ENCODE assay signal across 11 cellular contexts in genomic region chr1:198121058-198121829, GRCh38. TPM values are rescaled to one million over a fixed set of nuclear protein-coding genes. Genes with fewer than 3 reads are reported as not detected.
DNase-seq lines count a peak whose midpoint lies in the region; TF ChIP-seq lines count a peak whose summit lies in the region.
"Had no signal": no experiment of that assay in that cellular context is flagged by ENCODE, and none has a peak within 500 bp of the region (broad histone marks: within the 10 kb centered on the region; RNA-seq: fewer than 3 reads in every experiment).

No MANE protein-coding gene starts in this region.

- no peak overlapping the region for H2AFZ ChIP-seq in mesenchymal stem cell (ENCODE audit: low read depth, low read length)

- H2BK120ac ChIP-seq in mesenchymal stem cell (ENCODE audit: low read depth, low read length), result no peak overlapping the region

- no peaks in the 10 kb centered on the region for H3K27me3 ChIP-seq in BJ (ENCODE audit: control insufficient read depth, insufficient read depth, low read length)
- H3K27me3 ChIP-seq in mesenchymal stem cell (ENCODE audit: control insufficient read depth in 1 of 2, insufficient read depth in 1 of 2, low read length in 2 of 2), result no peaks in the 10 kb centered on the region

- H3K23ac ChIP-seq in mesenchymal stem cell (ENCODE audit: low read length in 2 of 2), result no peak overlapping the region

- peak overlapping the region; percentile 6 to 78 for H2BK12ac ChIP-seq in mesenchymal stem cell (ENCODE audit: low read length in 2 of 2)

- H3K4me2 ChIP-seq in mesenchymal stem cell (ENCODE audit: low read length, poor library complexity, severe bottlenecking), result no peak overlapping the region

- no peaks in the 10 kb centered on the region for H3K79me1 ChIP-seq in mesenchymal stem cell (replicated peaks; ENCODE audit: low read length, poor library complexity, severe bottlenecking)

- no peak overlapping the region for H3K4ac ChIP-seq in mesenchymal stem cell (ENCODE audit: low read depth in 1 of 2, low read length in 2 of 2)

- POLR2A ChIA-PET in BJ (lab: Charles Lee), result no interaction called here

- H3K14ac ChIP-seq in mesenchymal stem cell (ENCODE audit: low read length in 2 of 2), result no peak overlapping the region

- H3K36me3 ChIP-seq in BJ (ENCODE audit: control insufficient read depth, insufficient read depth, low read length) (no peaks in the 10 kb centered on the region), mesenchymal stem cell (ENCODE audit: control insufficient read depth in 1 of 2, insufficient read depth in 2 of 2, low read depth in 1 of 2, low read length in 2 of 2) (no peaks in the 10 kb centered on the region)

- H3K18ac ChIP-seq in mesenchymal stem cell (ENCODE audit: low read depth in 1 of 2, low read length in 2 of 2), result peak overlapping the region in 1 of 2 experiments; percentile 50

- CTCF ChIA-PET in BJ (lab: Yijun Ruan, JAX), result interaction anchor here (0.6 to 2.6 kb wide), 3 partner anchors 32 to 1162 kb away, joined by 4 to 7 read pairs (median 4); no protein-coding TSS in a partner anchor

- no peak overlapping the region for H2AK5ac ChIP-seq in mesenchymal stem cell (ENCODE audit: low read length, severe bottlenecking)

- H4K8ac ChIP-seq in mesenchymal stem cell (ENCODE audit: low read length), result no peak overlapping the region

- no peak overlapping the region for H2BK5ac ChIP-seq in mesenchymal stem cell (ENCODE audit: low read depth, low read length, poor library complexity, severe bottlenecking)

- H2BK15ac ChIP-seq in mesenchymal stem cell (ENCODE audit: low read depth, poor library complexity, severe bottlenecking), result no peak overlapping the region

- peaks cover 5% of the 10 kb centered on the region for H3K4me1 ChIP-seq in mesenchymal stem cell (ENCODE audit: control insufficient read depth, insufficient read depth, low read depth, low read length)

- H3K27ac ChIP-seq in mesenchymal stem cell (ENCODE audit: low read length, poor library complexity, severe bottlenecking) (no peak overlapping the region), substantia nigra (ENCODE audit: low read depth, low read length, poor library complexity, severe bottlenecking) (no peak overlapping the region)

- H3K9me3 ChIP-seq in mesenchymal stem cell (ENCODE audit: control insufficient read depth, low read length), result no peaks in the 10 kb centered on the region

- TF ChIP-seq CTCF in BJ (IDR thresholded peaks at IDR 0.05; ENCODE audit: insufficient read depth, low read depth, low read length) (no peak), GM20000 (IDR thresholded peaks at IDR 0.05; ENCODE audit: extremely low read depth, missing control alignments) (no peak)

- DNase-seq in BJ (ENCODE audit: low read depth) (peak; percentile 55), HT1080 (ENCODE audit: low read depth) (peak; percentile 90), astrocyte of the hippocampus (ENCODE audit: low read depth, low spot score) (peak; percentile 58), mesenchymal stem cell (peak; percentile 87), SKM-1 treated with dmso at 0.1 percent for 144 hours (lab: John Stamatoyannopoulos, UW; ENCODE audit: unreplicated experiment) (no peak), substantia nigra (lab: John Stamatoyannopoulos, UW) (no peak), GM20000 (ENCODE audit: low spot score) (no peak)
- no peak for DNase-seq in stimulated activated CD4-positive, alpha-beta T cell treated with anti-CD3 and anti-CD28 coated beads, Interleukin-4, amount 100 ng/mL, for 4 hours
- DNase-seq: activated CD8-positive, alpha-beta memory T cell treated with anti-CD3 and anti-CD28 coated beads, Interleukin-2, amount 50 U/mL, for 48 hours; NCI-H1092 treated with DMSO at 0.1 percent for 48 hours; SHP77 had no signal

- 69% methylated on average over 3 of the region's 3 CpGs for WGBS in mesenchymal stem cell

- H3K4me3 ChIP-seq in BJ (ENCODE audit: low read depth, low read length), result no peak overlapping the region
- H3K4me3 ChIP-seq in mesenchymal stem cell (ENCODE audit: insufficient read depth in 1 of 2, low read depth in 1 of 2, low read length in 2 of 2), result no peak overlapping the region

- H4K91ac ChIP-seq in mesenchymal stem cell (ENCODE audit: low read length), result no peak overlapping the region

- H3K9ac ChIP-seq in mesenchymal stem cell (ENCODE audit: low read length), result no peak overlapping the region

RNA-seq across cellular contexts. Expression of gene NEK7, which starts 35.6 kb away (rescaled TPM):
- 428 and 674 TPM in 2 replicates for polyA plus RNA-seq in BJ (2011; rRNA removed)
- 254 and 271 TPM in 2 replicates for polyA minus RNA-seq in BJ (2011; rRNA and poly(A)+ RNA removed)
- 42.7 and 48.7 TPM in 2 replicates for total RNA-seq in HT1080 (2014; rRNA removed; shearing (Covaris generic))
- 55.5 and 66.6 TPM in 2 replicates for polyA plus RNA-seq in HT1080 (2015; cell fraction: cytosol; rRNA removed)
- 42.6 and 53.1 TPM in 2 replicates for polyA plus RNA-seq in HT1080 (2015; cell fraction: nucleus; rRNA removed)
- 22.7 TPM for polyA plus RNA-seq in mesenchymal stem cell (2013, experiment 1 of 2)
- 25.2 TPM for polyA plus RNA-seq in mesenchymal stem cell (2013, experiment 2 of 2)

Comparison
In these comparisons a context has a peak if more than half of its experiments do, and no peak if none do; other contexts are left out.
1. DNase-seq: peak in BJ (single experiment), HT1080 (single experiment), astrocyte of the hippocampus (single experiment) and mesenchymal stem cell (single experiment); none in SKM-1 treated with dmso at 0.1 percent for 144 hours (single experiment), substantia nigra (0 of 49), GM20000 (single experiment) and stimulated activated CD4-positive, alpha-beta T cell treated with anti-CD3 and anti-CD28 coated beads, Interleukin-4, amount 100 ng/mL, for 4 hours (0 of 2).